Comparison of ENCODE assay signal across 1 cellular context in genomic region chr5:36244076-36244475, GRCh38.
TF ChIP-seq lines count a peak whose summit lies in the region.

No MANE protein-coding gene starts in this region.

TF ChIP-seq in HEK293, 187 proteins besides CTCF, POLR2A, EP300 and RAD21 (continued from another document):
- peak; percentile 54 for TF ChIP-seq ZNF366 (tag by site-specific recombination; conservative IDR thresholded peaks at IDR 0.05)
TF ChIP-seq in HEK293: peak in this region for 8.
